In the genomic region with DNA sequence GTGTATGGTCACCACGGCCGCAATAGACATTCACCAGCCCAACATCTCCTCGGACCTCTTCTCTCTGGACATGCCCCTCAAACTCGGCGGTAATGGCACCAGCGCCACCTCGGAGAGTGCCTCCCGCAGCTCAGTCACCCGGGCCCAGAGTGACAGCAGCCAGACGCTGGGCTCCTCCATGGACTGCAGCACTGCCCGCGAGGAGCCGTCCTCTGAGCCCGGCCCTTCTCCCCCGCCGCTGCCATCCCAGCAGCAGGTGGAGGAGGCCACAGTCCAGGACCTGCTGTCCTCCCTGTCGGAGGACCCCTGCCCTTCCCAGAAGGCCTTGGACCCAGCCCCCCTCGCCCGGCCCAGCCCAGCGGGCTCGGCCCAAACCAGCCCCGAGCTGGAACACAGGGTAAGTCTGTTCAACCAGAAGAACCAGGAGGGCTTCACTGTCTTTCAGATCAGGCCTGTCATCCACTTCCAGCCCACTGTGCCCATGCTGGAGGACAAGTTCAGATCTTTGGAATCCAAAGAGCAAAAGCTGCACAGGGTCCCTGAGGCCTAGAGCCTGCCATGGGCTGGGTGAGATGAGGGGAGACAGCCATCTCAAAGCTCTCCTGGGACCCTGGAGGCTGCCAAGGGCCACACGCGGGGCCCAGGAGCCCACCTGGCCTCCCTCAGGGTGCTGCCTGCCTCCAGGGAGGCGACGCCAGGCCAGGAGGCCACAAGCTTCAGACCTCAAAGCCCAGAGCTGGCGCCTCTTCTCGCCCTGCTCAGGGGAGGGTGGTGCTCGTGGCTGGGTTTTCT, we compare ENCODE assay signal across 18 cellular contexts.
"Had no signal": no experiment of that assay in that cellular context is flagged by ENCODE, and none has a peak within 500 bp of the region (broad histone marks: within the 10 kb centered on the region; RNA-seq: fewer than 3 reads in every experiment).

No MANE protein-coding gene starts in this region.

- DNase-seq: activated CD4-positive, alpha-beta T cell treated with anti-CD3 and anti-CD28 coated beads for 1 hour; activated CD8-positive, alpha-beta memory T cell treated with anti-CD3 and anti-CD28 coated beads for 24 hours; activated naive CD8-positive, alpha-beta T cell treated with anti-CD3 and anti-CD28 coated beads, Interleukin-2, amount 50 U/mL, for 24 hours; anterior cingulate cortex; caudate nucleus; erythroblast; foreskin melanocyte; kidney; left ventricle myocardium inferior; mammary epithelial cell; nephron progenitor cell; ovary; stimulated activated CD4-positive, alpha-beta T cell treated with anti-CD3 and anti-CD28 coated beads, Interleukin-4, amount 100 ng/mL, for 4 hours; stimulated activated naive B cell treated with anti-CD40 and anti-IgM and Interleukin-4, amounts not matched to agents 10 μg/mL and 1 μg/mL and 100 μg/mL, for 72 hours; T-helper 2 cell; thyroid gland; WERI-Rb-1 had no signal

- H3K4me1 ChIP-seq: right lobe of liver, thyroid gland had no signal

- H3K27me3 ChIP-seq: ovary, right lobe of liver, thyroid gland had no signal

- H3K36me3 ChIP-seq: left ventricle myocardium inferior, ovary, thyroid gland had no signal

- H3K4me3 ChIP-seq: left ventricle myocardium inferior, ovary, right lobe of liver, thyroid gland had no signal

- H3K9me3 ChIP-seq: left ventricle myocardium inferior, ovary, right lobe of liver, thyroid gland had no signal

- ATAC-seq: activated naive CD8-positive, alpha-beta T cell treated with anti-CD3 and anti-CD28 coated beads, Interleukin-2, amount 50 U/mL, for 24 hours; right lobe of liver; stimulated activated naive B cell treated with anti-CD40 and anti-IgM and Interleukin-4, amounts not matched to agents 10 μg/mL and 1 μg/mL and 100 μg/mL, for 72 hours had no signal

- H3K27ac ChIP-seq: left ventricle myocardium inferior, ovary, right lobe of liver, thyroid gland, WERI-Rb-1 had no signal
